10 cellular contexts compared by ENCODE assay signal in the genomic region with DNA sequence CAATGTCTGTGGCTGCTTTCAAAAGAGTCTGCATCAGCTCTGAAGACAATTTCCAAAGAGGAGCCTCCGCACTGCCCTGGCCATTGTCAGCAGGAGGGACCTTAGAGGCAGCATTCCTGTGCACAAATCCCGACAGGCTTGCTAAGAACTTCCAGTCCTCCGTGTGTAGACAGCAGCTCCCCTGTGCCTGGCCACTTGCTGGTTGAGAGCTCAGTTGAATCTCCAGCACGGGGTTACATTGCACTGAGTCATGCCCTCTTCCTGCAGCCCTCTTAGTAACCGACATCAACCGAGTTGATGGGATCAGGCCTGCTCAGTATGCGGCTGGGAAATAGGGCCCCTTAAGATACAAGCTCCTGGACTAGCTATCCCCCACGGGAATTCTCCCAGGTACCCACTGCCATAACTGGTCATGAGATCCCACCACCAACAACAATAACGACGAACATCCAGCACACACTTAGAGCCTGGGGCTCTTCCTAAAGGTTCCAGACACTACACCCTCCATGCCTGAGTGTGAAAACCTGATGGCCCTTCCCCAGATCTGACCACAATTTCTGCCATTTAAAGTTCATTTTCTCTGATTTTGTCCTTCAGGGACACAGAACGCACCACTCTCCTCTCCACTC. TPM values are rescaled to one million over a fixed set of nuclear protein-coding genes. Genes with fewer than 3 reads are reported as not detected.
DNase-seq lines count a peak whose midpoint lies in the region; ATAC-seq and TF ChIP-seq lines count a peak whose summit lies in the region.
"Had no signal": no experiment of that assay in that cellular context is flagged by ENCODE, and none has a peak within 500 bp of the region (broad histone marks: within the 10 kb centered on the region; RNA-seq: fewer than 3 reads in every experiment).

No MANE protein-coding gene starts in this region.

- H3K27me3 ChIP-seq in PC-9 (ENCODE audit: insufficient read depth, low read depth) (no peaks in the 10 kb centered on the region), BE2C (no peaks in the 10 kb centered on the region)

- H3K79me2 ChIP-seq in PC-9 (ENCODE audit: low read depth) = no peaks in the 10 kb centered on the region

- no peak overlapping the region; the same call in 1 of the 2 replicates for H2AFZ ChIP-seq in PC-9

- POLR2A ChIA-PET in PC-9 (lab: Charles Lee; ENCODE audit: unreplicated experiment) = no interaction called here

- H4K20me1 ChIP-seq in PC-9 (ENCODE audit: insufficient read depth) = no peaks in the 10 kb centered on the region

- ATAC-seq in HG03432 (IDR thresholded peaks at IDR 0.05; ENCODE audit: unreplicated experiment) (no peak), HG03565 (IDR thresholded peaks at IDR 0.05; ENCODE audit: unreplicated experiment) (no peak)

- no peaks in the 10 kb centered on the region for H3K36me3 ChIP-seq in ES-I3 (ENCODE audit: insufficient read depth, low read length)
- no peaks in the 10 kb centered on the region for H3K36me3 ChIP-seq in PC-9 (ENCODE audit: low read depth)
- no peaks in the 10 kb centered on the region for H3K36me3 ChIP-seq in BE2C

- intact Hi-C loops in PC-9 (cut with micrococcal nuclease; ENCODE audit: unreplicated experiment) = loop anchor here (1.0 to 5.0 kb wide), 5 partner anchors 29 to 645 kb away; partner anchors contain the start of gene FAM136A

- TF ChIP-seq CTCF in PC-9 (conservative IDR thresholded peaks at IDR 0.05) = no peak
- TF ChIP-seq CTCF in BE2C (IDR thresholded peaks at IDR 0.05; ENCODE audit: low read depth, low read length) = no peak

- H3K9me2 ChIP-seq in PC-9 (ENCODE audit: insufficient read depth) = no peaks in the 10 kb centered on the region

- H3K4me1 ChIP-seq in ES-I3 (ENCODE audit: insufficient read depth, low read length) (peaks cover 14% of the 10 kb centered on the region; the same call in 1 of the 2 replicates), PC-9 (replicated peaks; ENCODE audit: insufficient read depth) (peaks cover 7% of the 10 kb centered on the region; the same call in 1 of the 2 replicates), BE2C (no peaks in the 10 kb centered on the region)

- no peaks in the 10 kb centered on the region for H3K9me3 ChIP-seq in ES-I3 (ENCODE audit: control insufficient read depth, insufficient read depth, low read length)
- H3K9me3 ChIP-seq in PC-9 (ENCODE audit: insufficient read depth, low read depth) = no peaks in the 10 kb centered on the region
- no peaks in the 10 kb centered on the region for H3K9me3 ChIP-seq in BE2C

- CTCF ChIA-PET in PC-9 (lab: Charles Lee) = interaction anchor here (1.0 to 3.9 kb wide), 4 partner anchors 10 to 644 kb away, joined by 3 to 23 read pairs (median 4); no protein-coding TSS in a partner anchor

- H3K27ac ChIP-seq in PC-9 = no peak overlapping the region

- BruUV-seq in PC-9 (replicated peaks; lab: Mats Ljungman, UMichigan) = no TSS peak

- H3F3A ChIP-seq in PC-9 (ENCODE audit: insufficient read depth, low read depth) = no peaks in the 10 kb centered on the region; the same call in 1 of the 2 replicates

- DNase-seq in PC-9 = no peak
- peak; percentile 76 for DNase-seq in dermis blood vessel endothelial cell
- peak; percentile 19 for DNase-seq in pulmonary artery endothelial cell (ENCODE audit: low read depth, low spot score)
- DNase-seq in BE2C = no peak
- no peak for DNase-seq in DMS153 treated with DMSO at 0.1 percent for 48 hours (lab: John Stamatoyannopoulos, UW; ENCODE audit: unreplicated experiment)

- peak overlapping the region; percentile 41; the same call in 1 of the 2 replicates for H3K9ac ChIP-seq in ES-I3 (ENCODE audit: low read depth, low read length)

- peak overlapping the region; percentile 74; the same call in 1 of the 2 replicates for H3K4me2 ChIP-seq in PC-9

- H3K4me3 ChIP-seq in PC-9 (peak overlapping the region; percentile 45; the same call in 1 of the 2 replicates), BE2C (ENCODE audit: low read depth, low read length) (no peak overlapping the region)
- H3K4me3 ChIP-seq: lung had no signal

RNA-seq across cellular contexts. Expression of gene ATP6V1B1, which starts 12.0 kb away (rescaled TPM):
- total RNA-seq in PC-9 (2021) = 7.8 and 13.9 TPM in 2 replicates
- total RNA-seq in dermis blood vessel endothelial cell = not detected in 2 replicates
- total RNA-seq in pulmonary artery endothelial cell = not detected in 2 replicates
- not detected for polyA plus RNA-seq in BE2C (2012; ENCODE audit: insufficient read depth, insufficient read length, low read depth)
- total RNA-seq: temporal lobe had no signal

RNA-seq across cellular contexts. Expression of gene ANKRD53, which starts 30.8 kb away (rescaled TPM):
- total RNA-seq in PC-9 (2021) (not detected in 2 replicates), dermis blood vessel endothelial cell (0.51 and 0.74 TPM in 2 replicates), pulmonary artery endothelial cell (0.14 and 0.20 TPM in 2 replicates)
- polyA plus RNA-seq in BE2C (2012; ENCODE audit: insufficient read depth, insufficient read length, low read depth) = 1.6 TPM

RNA-seq across cellular contexts. Expression of gene TEX261, which starts 47.0 kb away (rescaled TPM):
- total RNA-seq in PC-9 (2021) (30.3 and 47.6 TPM in 2 replicates), dermis blood vessel endothelial cell (38.8 and 64.5 TPM in 2 replicates), pulmonary artery endothelial cell (28.6 and 54.1 TPM in 2 replicates)
- 17.1 TPM for polyA plus RNA-seq in BE2C (2012; ENCODE audit: insufficient read depth, insufficient read length, low read depth)

RNA-seq across cellular contexts. Expression of gene VAX2, which starts 47.3 kb away (rescaled TPM):
- total RNA-seq in PC-9 (2021) (0.58 TPM in 1 of 2 replicates, not detected in the other), dermis blood vessel endothelial cell (0.17 TPM in 1 of 2 replicates, not detected in the other), pulmonary artery endothelial cell (0.26 and 0.35 TPM in 2 replicates)
- 1.0 TPM for polyA plus RNA-seq in BE2C (2012; ENCODE audit: insufficient read depth, insufficient read length, low read depth)

Comparison
In these comparisons a context has a peak if more than half of its experiments do, and no peak if none do; other contexts are left out.
1. DNase-seq: peak in dermis blood vessel endothelial cell (single experiment) and pulmonary artery endothelial cell (single experiment); none in PC-9 (0 of 2), BE2C (single experiment) and DMS153 treated with DMSO at 0.1 percent for 48 hours (single experiment).